In the genomic region with DNA sequence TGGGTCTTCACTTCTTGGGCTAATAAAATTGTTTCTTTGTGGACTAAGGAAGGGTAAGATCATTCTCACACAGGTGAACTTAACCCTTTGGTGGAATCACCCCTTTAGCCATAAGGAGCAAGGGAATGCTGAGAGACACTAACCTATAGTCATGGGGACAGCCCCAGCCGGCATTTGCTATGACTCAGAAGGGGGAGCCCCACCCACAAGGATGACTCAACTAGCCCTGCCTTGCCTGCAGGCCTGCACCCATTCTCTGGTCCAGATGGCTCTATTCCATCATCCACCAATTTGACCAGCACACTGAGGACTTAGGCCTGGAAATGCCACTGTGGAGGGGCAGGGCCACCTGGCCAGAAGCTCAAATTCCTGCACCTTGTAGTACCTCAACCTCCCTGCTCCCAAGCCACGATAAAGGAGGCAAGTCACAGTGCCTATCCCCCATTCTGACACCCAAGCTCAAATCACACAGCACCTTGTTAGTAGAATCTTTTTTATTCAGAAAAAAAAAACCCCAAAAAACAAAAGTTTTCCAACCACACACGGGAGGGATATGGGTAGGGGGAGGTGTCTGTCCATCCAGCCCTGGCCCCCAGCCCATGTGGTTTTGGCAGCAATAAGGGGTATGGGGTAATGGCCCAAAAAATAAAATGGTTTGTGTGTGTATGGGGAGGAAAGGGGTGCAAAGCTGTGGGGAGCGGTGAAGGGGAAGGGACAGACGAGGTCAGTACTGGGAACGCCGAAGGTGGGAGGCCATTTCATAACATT, we compare ENCODE assay signal across 1 cellular context.
TF ChIP-seq lines count a peak whose summit lies in the region.

No MANE protein-coding gene starts in this region.

TF ChIP-seq in K562, 482 proteins besides CTCF, POLR2A, EP300 and RAD21 (continued from another document and continues in another):
- TF ChIP-seq ZNF224 (CRISPR knock-in tag; IDR thresholded peaks at IDR 0.05) (no peak), MXI1 (IDR thresholded peaks at IDR 0.05; ENCODE audit: low read depth, low read length) (no peak), TCFL5 (CRISPR knock-in tag; conservative IDR thresholded peaks at IDR 0.05) (no peak), ZNF75A (CRISPR knock-in tag; IDR thresholded peaks at IDR 0.05) (no peak), POLR3A (IDR thresholded peaks at IDR 0.05; ENCODE audit: borderline replicate concordance, extremely low read depth, insufficient read depth, insufficient read length) (no peak), EGR1 (conservative IDR thresholded peaks at IDR 0.05) (no peak), CREB3 (tag; conservative IDR thresholded peaks at IDR 0.05; ENCODE audit: low read depth) (no peak), FOXP1 (CRISPR knock-in tag; IDR thresholded peaks at IDR 0.05) (no peak), FUS (optimal IDR thresholded peaks at IDR 0.05; ENCODE audit: low read depth, low read length) (no peak), ZBTB5 (IDR thresholded peaks at IDR 0.05) (no peak), SRSF7 (optimal IDR thresholded peaks at IDR 0.05; ENCODE audit: low read depth, low read length) (no peak), ZNF12 (CRISPR knock-in tag; IDR thresholded peaks at IDR 0.05) (no peak), CBFA2T3 (IDR thresholded peaks at IDR 0.05) (peak; percentile 20; the same call in 1 of the 2 replicates), ZKSCAN3 (CRISPR knock-in tag; IDR thresholded peaks at IDR 0.05) (no peak), PHB (CRISPR knock-in tag; IDR thresholded peaks at IDR 0.05) (no peak), TAF15 (IDR thresholded peaks at IDR 0.05; ENCODE audit: low read depth, low read length) (no peak), OTX1 (CRISPR knock-in tag; IDR thresholded peaks at IDR 0.05) (no peak), C11orf30 (IDR thresholded peaks at IDR 0.05; ENCODE audit: low read depth) (peak; percentile 39), YY1 (IDR thresholded peaks at IDR 0.05; ENCODE audit: borderline replicate concordance in 1 of 3, control insufficient read depth in 1 of 3, extremely low read depth in 1 of 3, insufficient read depth in 3 of 3, insufficient read length in 1 of 3, insufficient replicate concordance in 2 of 3, low read depth in 1 of 3, low read length in 2 of 3) (peak in 1 of 3 experiments; percentile 47), FOXJ2 (tag; IDR thresholded peaks at IDR 0.05) (no peak), ETS2 (tag; IDR thresholded peaks at IDR 0.05; ENCODE audit: borderline replicate concordance, poor library complexity, severe bottlenecking) (no peak), HNRNPL (IDR thresholded peaks at IDR 0.05; ENCODE audit: low read depth, low read length) (no peak), ZNF655 (CRISPR knock-in tag; IDR thresholded peaks at IDR 0.05) (no peak), ZFX (CRISPR knock-in tag; IDR thresholded peaks at IDR 0.05) (no peak), HBP1 (CRISPR knock-in tag; IDR thresholded peaks at IDR 0.05) (no peak; the same call in 1 of the 2 replicates), ZNF347 (CRISPR knock-in tag; IDR thresholded peaks at IDR 0.05; ENCODE audit: low read depth) (no peak), RBM15 (IDR thresholded peaks at IDR 0.05; ENCODE audit: insufficient read depth, low read length) (no peak), POLR3G (IDR thresholded peaks at IDR 0.05; ENCODE audit: extremely low read depth, insufficient read length, insufficient replicate concordance) (no peak), SMARCC2 (IDR thresholded peaks at IDR 0.05; ENCODE audit: low read depth) (no peak), ZNF668 (CRISPR knock-in tag; IDR thresholded peaks at IDR 0.05) (no peak), ZNF586 (CRISPR knock-in tag; conservative IDR thresholded peaks at IDR 0.05) (peak; percentile 11; the same call in 1 of the 2 replicates), PCBP2 (IDR thresholded peaks at IDR 0.05; ENCODE audit: low read depth, low read length, poor library complexity, severe bottlenecking) (no peak), XRCC5 (IDR thresholded peaks at IDR 0.05; ENCODE audit: low read depth, low read length) (no peak), NFIC (IDR thresholded peaks at IDR 0.05) (no peak; the same call in 1 of the 2 replicates)
- TF ChIP-seq, protein P1, sequence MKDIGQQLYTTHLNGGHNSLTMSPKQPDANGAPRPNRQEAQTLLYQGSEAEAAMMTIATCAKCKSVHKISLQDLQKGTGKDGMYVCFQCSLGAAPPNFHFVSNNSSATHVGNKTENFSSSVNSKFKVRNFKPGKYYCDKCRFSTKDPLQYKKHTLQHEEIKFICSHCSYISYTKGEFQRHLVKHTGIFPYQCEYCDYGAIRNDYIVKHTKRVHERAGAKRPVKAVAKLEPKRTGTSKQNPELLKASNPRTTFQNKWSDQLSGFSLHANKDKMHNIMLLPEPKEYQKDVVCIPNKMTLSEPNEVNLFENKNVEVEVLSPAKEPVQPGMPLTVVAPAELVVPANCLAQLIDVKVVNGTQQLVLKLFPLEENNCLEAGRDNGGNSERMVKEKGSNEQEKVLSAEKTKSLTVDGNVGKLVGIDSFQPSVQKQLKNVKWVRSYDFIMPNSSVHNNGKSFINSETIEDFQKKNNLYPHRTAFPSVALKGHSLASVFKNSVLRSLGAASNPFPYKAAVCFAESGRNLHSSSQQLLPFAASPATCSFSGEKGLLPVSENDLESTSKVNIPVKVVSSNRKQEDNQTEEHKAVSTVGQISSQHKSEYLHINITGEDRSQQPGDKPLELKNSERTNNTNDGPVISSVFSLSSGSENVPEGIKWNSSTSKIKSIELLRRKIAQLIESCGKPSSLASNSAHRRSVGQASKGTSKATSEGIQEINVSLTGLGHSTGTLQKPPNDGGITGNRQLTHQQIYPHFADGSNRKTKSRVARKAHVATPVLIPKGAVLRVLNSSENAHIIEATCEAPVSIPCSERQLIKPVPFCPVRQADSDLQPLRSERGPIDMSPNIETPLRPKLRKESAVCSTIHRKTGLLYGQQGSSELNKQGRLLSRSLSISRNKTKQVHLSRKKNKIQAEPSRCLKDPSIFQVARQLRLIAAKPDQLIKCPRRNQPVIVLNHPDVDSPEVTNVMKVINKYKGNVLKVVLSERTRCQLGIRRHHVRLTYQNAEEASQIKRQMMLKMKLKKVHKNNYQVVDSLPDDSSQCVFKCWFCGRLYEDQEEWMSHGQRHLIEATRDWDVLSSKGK (CRISPR knock-in tag; IDR thresholded peaks at IDR 0.05) = no peak
- TF ChIP-seq, protein P2, sequence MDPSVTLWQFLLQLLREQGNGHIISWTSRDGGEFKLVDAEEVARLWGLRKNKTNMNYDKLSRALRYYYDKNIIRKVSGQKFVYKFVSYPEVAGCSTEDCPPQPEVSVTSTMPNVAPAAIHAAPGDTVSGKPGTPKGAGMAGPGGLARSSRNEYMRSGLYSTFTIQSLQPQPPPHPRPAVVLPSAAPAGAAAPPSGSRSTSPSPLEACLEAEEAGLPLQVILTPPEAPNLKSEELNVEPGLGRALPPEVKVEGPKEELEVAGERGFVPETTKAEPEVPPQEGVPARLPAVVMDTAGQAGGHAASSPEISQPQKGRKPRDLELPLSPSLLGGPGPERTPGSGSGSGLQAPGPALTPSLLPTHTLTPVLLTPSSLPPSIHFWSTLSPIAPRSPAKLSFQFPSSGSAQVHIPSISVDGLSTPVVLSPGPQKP (CRISPR knock-in tag; IDR thresholded peaks at IDR 0.05) = no peak
- TF ChIP-seq, protein P3, sequence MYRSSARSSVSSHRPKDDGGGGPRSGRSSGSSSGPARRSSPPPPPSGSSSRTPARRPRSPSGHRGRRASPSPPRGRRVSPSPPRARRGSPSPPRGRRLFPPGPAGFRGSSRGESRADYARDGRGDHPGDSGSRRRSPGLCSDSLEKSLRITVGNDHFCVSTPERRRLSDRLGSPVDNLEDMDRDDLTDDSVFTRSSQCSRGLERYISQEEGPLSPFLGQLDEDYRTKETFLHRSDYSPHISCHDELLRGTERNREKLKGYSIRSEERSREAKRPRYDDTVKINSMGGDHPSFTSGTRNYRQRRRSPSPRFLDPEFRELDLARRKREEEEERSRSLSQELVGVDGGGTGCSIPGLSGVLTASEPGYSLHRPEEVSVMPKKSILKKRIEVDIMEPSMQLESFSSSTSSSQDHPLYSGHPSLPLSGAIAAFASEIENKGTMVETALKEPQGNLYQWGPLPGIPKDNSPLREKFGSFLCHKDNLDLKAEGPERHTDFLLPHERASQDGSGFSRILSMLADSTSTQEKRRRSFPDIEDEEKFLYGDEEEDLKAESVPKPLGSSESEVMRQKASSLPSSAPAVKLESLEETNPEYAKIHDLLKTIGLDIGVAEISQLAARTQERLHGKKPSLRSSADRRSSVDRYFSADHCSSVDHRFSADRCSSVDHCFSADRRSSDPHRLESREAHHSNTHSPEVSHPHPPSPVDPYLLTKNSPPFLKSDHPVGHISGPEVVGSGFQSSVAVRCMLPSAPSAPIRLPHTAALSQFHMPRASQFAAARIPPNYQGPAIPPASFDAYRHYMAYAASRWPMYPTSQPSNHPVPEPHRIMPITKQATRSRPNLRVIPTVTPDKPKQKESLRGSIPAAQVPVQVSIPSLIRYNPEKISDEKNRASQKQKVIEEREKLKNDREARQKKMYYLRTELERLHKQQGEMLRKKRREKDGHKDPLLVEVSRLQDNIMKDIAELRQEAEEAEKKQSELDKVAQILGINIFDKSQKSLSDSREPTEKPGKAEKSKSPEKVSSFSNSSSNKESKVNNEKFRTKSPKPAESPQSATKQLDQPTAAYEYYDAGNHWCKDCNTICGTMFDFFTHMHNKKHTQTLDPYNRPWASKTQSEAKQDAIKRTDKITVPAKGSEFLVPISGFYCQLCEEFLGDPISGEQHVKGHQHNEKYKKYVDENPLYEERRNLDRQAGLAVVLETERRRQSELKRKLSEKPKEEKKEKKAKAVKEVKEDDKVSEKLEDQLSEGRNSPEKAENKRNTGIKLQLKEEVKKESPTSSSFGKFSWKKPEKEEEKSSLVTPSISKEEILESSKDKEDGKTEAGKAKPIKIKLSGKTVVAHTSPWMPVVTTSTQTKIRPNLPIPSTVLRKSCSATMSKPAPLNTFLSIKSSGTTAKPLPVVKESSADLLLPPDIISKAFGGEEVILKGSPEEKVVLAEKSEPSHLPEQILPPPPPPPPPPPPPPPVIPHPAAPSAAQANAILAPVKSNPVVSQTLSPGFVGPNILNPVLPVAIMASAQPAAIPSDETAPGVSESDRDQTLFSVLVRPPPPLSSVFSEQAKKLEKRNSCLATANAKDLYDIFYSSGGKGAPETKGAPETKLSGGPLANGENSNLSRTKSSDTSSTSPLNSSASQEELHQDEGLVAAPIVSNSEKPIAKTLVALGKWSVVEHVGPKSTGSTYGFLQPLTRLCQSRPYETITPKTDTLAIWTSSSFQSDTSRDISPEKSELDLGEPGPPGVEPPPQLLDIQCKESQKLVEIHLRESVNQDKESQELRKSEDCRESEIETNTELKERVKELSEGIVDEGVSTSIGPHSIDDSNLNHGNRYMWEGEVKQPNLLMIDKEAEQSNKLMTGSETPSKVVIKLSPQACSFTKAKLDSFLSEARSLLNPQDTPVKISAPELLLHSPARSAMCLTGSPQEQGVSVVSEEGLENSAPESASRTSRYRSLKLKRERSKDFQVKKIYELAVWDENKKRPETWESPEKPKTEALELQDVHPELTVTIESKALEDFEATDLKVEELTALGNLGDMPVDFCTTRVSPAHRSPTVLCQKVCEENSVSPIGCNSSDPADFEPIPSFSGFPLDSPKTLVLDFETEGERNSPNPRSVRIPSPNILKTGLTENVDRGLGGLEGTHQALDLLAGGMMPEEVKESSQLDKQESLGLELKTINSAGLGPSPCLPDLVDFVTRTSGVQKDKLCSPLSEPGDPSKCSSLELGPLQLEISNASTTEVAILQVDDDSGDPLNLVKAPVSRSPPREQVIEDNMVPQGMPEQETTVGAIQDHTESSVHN (IDR thresholded peaks at IDR 0.05; ENCODE audit: borderline replicate concordance in 1 of 2, low read depth in 1 of 2) = no peak
- TF ChIP-seq, protein P4, sequence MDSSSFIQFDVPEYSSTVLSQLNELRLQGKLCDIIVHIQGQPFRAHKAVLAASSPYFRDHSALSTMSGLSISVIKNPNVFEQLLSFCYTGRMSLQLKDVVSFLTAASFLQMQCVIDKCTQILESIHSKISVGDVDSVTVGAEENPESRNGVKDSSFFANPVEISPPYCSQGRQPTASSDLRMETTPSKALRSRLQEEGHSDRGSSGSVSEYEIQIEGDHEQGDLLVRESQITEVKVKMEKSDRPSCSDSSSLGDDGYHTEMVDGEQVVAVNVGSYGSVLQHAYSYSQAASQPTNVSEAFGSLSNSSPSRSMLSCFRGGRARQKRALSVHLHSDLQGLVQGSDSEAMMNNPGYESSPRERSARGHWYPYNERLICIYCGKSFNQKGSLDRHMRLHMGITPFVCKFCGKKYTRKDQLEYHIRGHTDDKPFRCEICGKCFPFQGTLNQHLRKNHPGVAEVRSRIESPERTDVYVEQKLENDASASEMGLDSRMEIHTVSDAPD (CRISPR knock-in tag; IDR thresholded peaks at IDR 0.05) = no peak
